ENCODE assay signal across 1 cellular context in the genomic region with DNA sequence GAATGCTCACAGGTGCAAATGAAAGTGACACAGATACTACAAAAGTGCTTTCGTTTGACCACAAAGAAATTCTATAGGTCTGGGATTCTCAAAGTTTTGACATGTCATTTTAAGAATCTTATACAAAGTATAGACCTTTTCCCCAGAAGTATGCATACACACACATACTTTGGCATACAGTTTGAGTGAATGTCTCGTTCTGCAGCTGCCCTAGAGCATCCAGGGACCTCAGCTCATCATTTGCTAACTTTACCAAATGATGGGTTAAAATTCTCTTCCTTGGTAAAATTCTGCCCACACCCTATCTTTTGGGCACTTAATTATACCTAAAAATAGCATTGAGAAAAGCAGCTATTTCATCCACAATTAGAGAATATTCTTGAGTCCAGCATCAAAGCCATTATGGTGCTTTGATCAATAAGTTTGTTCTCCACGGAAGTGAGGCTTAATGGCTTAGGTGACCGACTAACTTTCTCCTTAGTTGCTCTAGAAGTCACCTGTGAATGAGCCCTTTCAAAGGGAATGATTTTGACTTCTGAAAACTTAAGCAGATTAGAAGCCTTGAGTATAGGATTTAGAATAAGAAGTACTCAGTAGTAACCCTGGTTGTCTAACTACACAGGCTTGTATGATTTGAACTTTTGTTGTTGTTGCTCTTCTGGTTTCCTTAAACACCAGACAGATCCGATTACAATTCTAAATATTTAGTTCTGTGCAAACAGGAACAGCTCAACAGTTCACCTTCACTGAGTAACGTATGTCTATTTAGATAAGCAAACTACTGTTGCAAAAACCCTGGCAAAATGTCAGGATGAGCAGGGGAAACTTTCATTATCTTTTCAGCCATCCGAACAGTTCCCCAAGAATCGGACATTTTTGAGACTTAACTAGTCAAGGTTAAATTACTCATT.
TF ChIP-seq lines count a peak whose summit lies in the region.

No MANE protein-coding gene starts in this region.

TF ChIP-seq in K562, 482 proteins besides CTCF, POLR2A, EP300 and RAD21 (continued from another document and continues in another):
- TF ChIP-seq, protein P1, sequence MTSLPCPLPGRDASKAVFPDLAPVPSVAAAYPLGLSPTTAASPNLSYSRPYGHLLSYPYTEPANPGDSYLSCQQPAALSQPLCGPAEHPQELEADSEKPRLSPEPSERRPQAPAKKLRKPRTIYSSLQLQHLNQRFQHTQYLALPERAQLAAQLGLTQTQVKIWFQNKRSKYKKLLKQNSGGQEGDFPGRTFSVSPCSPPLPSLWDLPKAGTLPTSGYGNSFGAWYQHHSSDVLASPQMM (CRISPR knock-in tag; IDR thresholded peaks at IDR 0.05) = no peak
- peak; percentile 92; the same call in 1 of the 2 replicates for TF ChIP-seq SMARCC2 (IDR thresholded peaks at IDR 0.05; ENCODE audit: low read depth)
- no peak for TF ChIP-seq SMARCA5 (IDR thresholded peaks at IDR 0.05)
- TF ChIP-seq, protein P2, sequence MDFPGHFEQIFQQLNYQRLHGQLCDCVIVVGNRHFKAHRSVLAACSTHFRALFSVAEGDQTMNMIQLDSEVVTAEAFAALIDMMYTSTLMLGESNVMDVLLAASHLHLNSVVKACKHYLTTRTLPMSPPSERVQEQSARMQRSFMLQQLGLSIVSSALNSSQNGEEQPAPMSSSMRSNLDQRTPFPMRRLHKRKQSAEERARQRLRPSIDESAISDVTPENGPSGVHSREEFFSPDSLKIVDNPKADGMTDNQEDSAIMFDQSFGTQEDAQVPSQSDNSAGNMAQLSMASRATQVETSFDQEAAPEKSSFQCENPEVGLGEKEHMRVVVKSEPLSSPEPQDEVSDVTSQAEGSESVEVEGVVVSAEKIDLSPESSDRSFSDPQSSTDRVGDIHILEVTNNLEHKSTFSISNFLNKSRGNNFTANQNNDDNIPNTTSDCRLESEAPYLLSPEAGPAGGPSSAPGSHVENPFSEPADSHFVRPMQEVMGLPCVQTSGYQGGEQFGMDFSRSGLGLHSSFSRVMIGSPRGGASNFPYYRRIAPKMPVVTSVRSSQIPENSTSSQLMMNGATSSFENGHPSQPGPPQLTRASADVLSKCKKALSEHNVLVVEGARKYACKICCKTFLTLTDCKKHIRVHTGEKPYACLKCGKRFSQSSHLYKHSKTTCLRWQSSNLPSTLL (IDR thresholded peaks at IDR 0.05) = no peak
- TF ChIP-seq ZFP1 (CRISPR knock-in tag; IDR thresholded peaks at IDR 0.05) = no peak
- TF ChIP-seq CTBP1 (IDR thresholded peaks at IDR 0.05; ENCODE audit: borderline replicate concordance) = peak; percentile 38; the same call in 1 of the 2 replicates
- no peak for TF ChIP-seq POU5F1 (IDR thresholded peaks at IDR 0.05; ENCODE audit: borderline replicate concordance, low read depth, low read length, partially characterized antibody)
- no peak for TF ChIP-seq ZNF324 (CRISPR knock-in tag; IDR thresholded peaks at IDR 0.05)
- no peak for TF ChIP-seq ZC3H4 (CRISPR knock-in tag; IDR thresholded peaks at IDR 0.05; ENCODE audit: borderline replicate concordance)
- TF ChIP-seq FOXJ2 (tag; IDR thresholded peaks at IDR 0.05) = no peak
- TF ChIP-seq CEBPB (tag; IDR thresholded peaks at IDR 0.05) = peak; percentile 83
- no peak for TF ChIP-seq ZBTB26 (CRISPR knock-in tag; IDR thresholded peaks at IDR 0.05)
- no peak for TF ChIP-seq ZNF175 (CRISPR knock-in tag; IDR thresholded peaks at IDR 0.05; ENCODE audit: low read depth)
- TF ChIP-seq PHB2 (IDR thresholded peaks at IDR 0.05; ENCODE audit: low read depth) = no peak
- TF ChIP-seq, protein P3, sequence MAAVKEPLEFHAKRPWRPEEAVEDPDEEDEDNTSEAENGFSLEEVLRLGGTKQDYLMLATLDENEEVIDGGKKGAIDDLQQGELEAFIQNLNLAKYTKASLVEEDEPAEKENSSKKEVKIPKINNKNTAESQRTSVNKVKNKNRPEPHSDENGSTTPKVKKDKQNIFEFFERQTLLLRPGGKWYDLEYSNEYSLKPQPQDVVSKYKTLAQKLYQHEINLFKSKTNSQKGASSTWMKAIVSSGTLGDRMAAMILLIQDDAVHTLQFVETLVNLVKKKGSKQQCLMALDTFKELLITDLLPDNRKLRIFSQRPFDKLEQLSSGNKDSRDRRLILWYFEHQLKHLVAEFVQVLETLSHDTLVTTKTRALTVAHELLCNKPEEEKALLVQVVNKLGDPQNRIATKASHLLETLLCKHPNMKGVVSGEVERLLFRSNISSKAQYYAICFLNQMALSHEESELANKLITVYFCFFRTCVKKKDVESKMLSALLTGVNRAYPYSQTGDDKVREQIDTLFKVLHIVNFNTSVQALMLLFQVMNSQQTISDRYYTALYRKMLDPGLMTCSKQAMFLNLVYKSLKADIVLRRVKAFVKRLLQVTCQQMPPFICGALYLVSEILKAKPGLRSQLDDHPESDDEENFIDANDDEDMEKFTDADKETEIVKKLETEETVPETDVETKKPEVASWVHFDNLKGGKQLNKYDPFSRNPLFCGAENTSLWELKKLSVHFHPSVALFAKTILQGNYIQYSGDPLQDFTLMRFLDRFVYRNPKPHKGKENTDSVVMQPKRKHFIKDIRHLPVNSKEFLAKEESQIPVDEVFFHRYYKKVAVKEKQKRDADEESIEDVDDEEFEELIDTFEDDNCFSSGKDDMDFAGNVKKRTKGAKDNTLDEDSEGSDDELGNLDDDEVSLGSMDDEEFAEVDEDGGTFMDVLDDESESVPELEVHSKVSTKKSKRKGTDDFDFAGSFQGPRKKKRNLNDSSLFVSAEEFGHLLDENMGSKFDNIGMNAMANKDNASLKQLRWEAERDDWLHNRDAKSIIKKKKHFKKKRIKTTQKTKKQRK (IDR thresholded peaks at IDR 0.05; ENCODE audit: borderline replicate concordance, low read depth, low read length) = no peak
- no peak for TF ChIP-seq NCOA4 (IDR thresholded peaks at IDR 0.05; ENCODE audit: partially characterized antibody)
- no peak for TF ChIP-seq HNRNPK (IDR thresholded peaks at IDR 0.05; ENCODE audit: low read depth, low read length, poor library complexity, severe bottlenecking)
- TF ChIP-seq, protein P4, sequence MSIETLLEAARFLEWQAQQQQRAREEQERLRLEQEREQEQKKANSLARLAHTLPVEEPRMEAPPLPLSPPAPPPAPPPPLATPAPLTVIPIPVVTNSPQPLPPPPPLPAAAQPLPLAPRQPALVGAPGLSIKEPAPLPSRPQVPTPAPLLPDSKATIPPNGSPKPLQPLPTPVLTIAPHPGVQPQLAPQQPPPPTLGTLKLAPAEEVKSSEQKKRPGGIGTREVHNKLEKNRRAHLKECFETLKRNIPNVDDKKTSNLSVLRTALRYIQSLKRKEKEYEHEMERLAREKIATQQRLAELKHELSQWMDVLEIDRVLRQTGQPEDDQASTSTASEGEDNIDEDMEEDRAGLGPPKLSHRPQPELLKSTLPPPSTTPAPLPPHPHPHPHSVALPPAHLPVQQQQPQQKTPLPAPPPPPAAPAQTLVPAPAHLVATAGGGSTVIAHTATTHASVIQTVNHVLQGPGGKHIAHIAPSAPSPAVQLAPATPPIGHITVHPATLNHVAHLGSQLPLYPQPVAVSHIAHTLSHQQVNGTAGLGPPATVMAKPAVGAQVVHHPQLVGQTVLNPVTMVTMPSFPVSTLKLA (conservative IDR thresholded peaks at IDR 0.05) = no peak
- no peak for TF ChIP-seq PHF8 (IDR thresholded peaks at IDR 0.05; ENCODE audit: borderline replicate concordance, low read length)
- TF ChIP-seq, protein P5, sequence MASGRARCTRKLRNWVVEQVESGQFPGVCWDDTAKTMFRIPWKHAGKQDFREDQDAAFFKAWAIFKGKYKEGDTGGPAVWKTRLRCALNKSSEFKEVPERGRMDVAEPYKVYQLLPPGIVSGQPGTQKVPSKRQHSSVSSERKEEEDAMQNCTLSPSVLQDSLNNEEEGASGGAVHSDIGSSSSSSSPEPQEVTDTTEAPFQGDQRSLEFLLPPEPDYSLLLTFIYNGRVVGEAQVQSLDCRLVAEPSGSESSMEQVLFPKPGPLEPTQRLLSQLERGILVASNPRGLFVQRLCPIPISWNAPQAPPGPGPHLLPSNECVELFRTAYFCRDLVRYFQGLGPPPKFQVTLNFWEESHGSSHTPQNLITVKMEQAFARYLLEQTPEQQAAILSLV (tag; IDR thresholded peaks at IDR 0.05) = no peak
- no peak for TF ChIP-seq KDM4B (IDR thresholded peaks at IDR 0.05; ENCODE audit: borderline replicate concordance in 2 of 2, low read depth in 1 of 2)
- TF ChIP-seq ETV6 (IDR thresholded peaks at IDR 0.05; ENCODE audit: borderline replicate concordance in 1 of 2, low read depth in 2 of 2, low read length in 1 of 2) = peak in 1 of 2 experiments; percentile 21; a peak in 1 of 4 replicates
- no peak for TF ChIP-seq ETV6 (CRISPR knock-in tag; IDR thresholded peaks at IDR 0.05; ENCODE audit: borderline replicate concordance)
- peak; percentile 91 for TF ChIP-seq TCF3 (CRISPR knock-in tag; IDR thresholded peaks at IDR 0.05)
- TF ChIP-seq, protein P6, sequence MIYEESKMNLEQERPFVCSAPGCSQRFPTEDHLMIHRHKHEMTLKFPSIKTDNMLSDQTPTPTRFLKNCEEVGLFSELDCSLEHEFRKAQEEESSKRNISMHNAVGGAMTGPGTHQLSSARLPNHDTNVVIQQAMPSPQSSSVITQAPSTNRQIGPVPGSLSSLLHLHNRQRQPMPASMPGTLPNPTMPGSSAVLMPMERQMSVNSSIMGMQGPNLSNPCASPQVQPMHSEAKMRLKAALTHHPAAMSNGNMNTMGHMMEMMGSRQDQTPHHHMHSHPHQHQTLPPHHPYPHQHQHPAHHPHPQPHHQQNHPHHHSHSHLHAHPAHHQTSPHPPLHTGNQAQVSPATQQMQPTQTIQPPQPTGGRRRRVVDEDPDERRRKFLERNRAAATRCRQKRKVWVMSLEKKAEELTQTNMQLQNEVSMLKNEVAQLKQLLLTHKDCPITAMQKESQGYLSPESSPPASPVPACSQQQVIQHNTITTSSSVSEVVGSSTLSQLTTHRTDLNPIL (CRISPR knock-in tag; IDR thresholded peaks at IDR 0.05) = no peak
- TF ChIP-seq KLF16 (IDR thresholded peaks at IDR 0.05) = peak; percentile 65; the same call in 1 of the 2 replicates
- TF ChIP-seq POLR2AphosphoS5 (IDR thresholded peaks at IDR 0.05; ENCODE audit: control insufficient read depth, insufficient read depth, low read depth, low read length) = peak; percentile 85
- TF ChIP-seq ARID1B (IDR thresholded peaks at IDR 0.05) = peak; percentile 96
- TF ChIP-seq, protein P7, sequence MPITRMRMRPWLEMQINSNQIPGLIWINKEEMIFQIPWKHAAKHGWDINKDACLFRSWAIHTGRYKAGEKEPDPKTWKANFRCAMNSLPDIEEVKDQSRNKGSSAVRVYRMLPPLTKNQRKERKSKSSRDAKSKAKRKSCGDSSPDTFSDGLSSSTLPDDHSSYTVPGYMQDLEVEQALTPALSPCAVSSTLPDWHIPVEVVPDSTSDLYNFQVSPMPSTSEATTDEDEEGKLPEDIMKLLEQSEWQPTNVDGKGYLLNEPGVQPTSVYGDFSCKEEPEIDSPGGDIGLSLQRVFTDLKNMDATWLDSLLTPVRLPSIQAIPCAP (CRISPR knock-in tag; IDR thresholded peaks at IDR 0.05; ENCODE audit: borderline replicate concordance) = no peak
- TF ChIP-seq CREB3L1 (IDR thresholded peaks at IDR 0.05; ENCODE audit: borderline replicate concordance, low read depth) = no peak; the same call in 1 of the 2 replicates
- TF ChIP-seq ZNF699 (CRISPR knock-in tag; IDR thresholded peaks at IDR 0.05; ENCODE audit: insufficient replicate concordance) = no peak
- no peak for TF ChIP-seq HNRNPUL1 (IDR thresholded peaks at IDR 0.05; ENCODE audit: low read length)
- TF ChIP-seq YY1 (IDR thresholded peaks at IDR 0.05; ENCODE audit: borderline replicate concordance in 1 of 3, control insufficient read depth in 1 of 3, extremely low read depth in 1 of 3, insufficient read depth in 3 of 3, insufficient read length in 1 of 3, insufficient replicate concordance in 2 of 3, low read depth in 1 of 3, low read length in 2 of 3) = no peak
- TF ChIP-seq ATF7 (IDR thresholded peaks at IDR 0.05) = peak; percentile 30; the same call in 1 of the 2 replicates
- TF ChIP-seq COPS2 (conservative IDR thresholded peaks at IDR 0.05) = no peak
- TF ChIP-seq FOXJ3 (CRISPR knock-in tag; IDR thresholded peaks at IDR 0.05) = peak; percentile 40; the same call in 1 of the 2 replicates
- no peak for TF ChIP-seq RBM15 (IDR thresholded peaks at IDR 0.05; ENCODE audit: insufficient read depth, low read length)
- no peak for TF ChIP-seq HNRNPL (IDR thresholded peaks at IDR 0.05; ENCODE audit: low read depth, low read length)
- no peak for TF ChIP-seq HNRNPH1 (optimal IDR thresholded peaks at IDR 0.05; ENCODE audit: low read depth, low read length)
- no peak for TF ChIP-seq HDAC8 (tag; IDR thresholded peaks at IDR 0.05)
- TF ChIP-seq MTA2 (IDR thresholded peaks at IDR 0.05; ENCODE audit: low read depth) = peak; percentile 86
- TF ChIP-seq KAT7 (CRISPR knock-in tag; IDR thresholded peaks at IDR 0.05; ENCODE audit: borderline replicate concordance) = no peak
- TF ChIP-seq NR2C2 (CRISPR knock-in tag; IDR thresholded peaks at IDR 0.05) = no peak
- 0 out of 2 replicates have a peak, but pooled peaks have one; percentile 22 for TF ChIP-seq NR2C2 (tag; IDR thresholded peaks at IDR 0.05)
- no peak for TF ChIP-seq SIX5 (IDR thresholded peaks at IDR 0.05; ENCODE audit: borderline replicate concordance in 1 of 2, insufficient read depth in 1 of 2, low read depth in 1 of 2, low read length in 2 of 2)
- peak; percentile 38; the same call in 1 of the 2 replicates for TF ChIP-seq MECOM (CRISPR knock-in tag; IDR thresholded peaks at IDR 0.05)
- TF ChIP-seq SMARCA4 (IDR thresholded peaks at IDR 0.05) = peak; percentile 94
- no peak for TF ChIP-seq ZNF282 (CRISPR knock-in tag; IDR thresholded peaks at IDR 0.05)
- TF ChIP-seq FOXK2 (conservative IDR thresholded peaks at IDR 0.05 in 1 of 2, IDR thresholded peaks at IDR 0.05 in 1 of 2; ENCODE audit: low read depth in 2 of 2) = peak; percentile 66 to 69; a peak in 3 of 4 replicates
- no peak for TF ChIP-seq YBX1 (IDR thresholded peaks at IDR 0.05)
- TF ChIP-seq FIP1L1 (IDR thresholded peaks at IDR 0.05; ENCODE audit: low read depth, low read length, poor library complexity, severe bottlenecking) = no peak
- no peak for TF ChIP-seq ZNF445 (CRISPR knock-in tag; IDR thresholded peaks at IDR 0.05; ENCODE audit: low read depth)
- peak; percentile 95 for TF ChIP-seq DPF2 (IDR thresholded peaks at IDR 0.05)
- no peak for TF ChIP-seq SAFB (IDR thresholded peaks at IDR 0.05; ENCODE audit: borderline replicate concordance, low read depth, low read length)
- TF ChIP-seq RBM34 (IDR thresholded peaks at IDR 0.05; ENCODE audit: borderline replicate concordance, insufficient read depth, low read length) = no peak
